In genomic region chr9:98943682-98944129, GRCh38 we compare ENCODE assay signal across 8 cellular contexts. TPM values are rescaled to one million over a fixed set of nuclear protein-coding genes. Genes with fewer than 3 reads are reported as not detected.
DNase-seq lines count a peak whose midpoint lies in the region; ATAC-seq and TF ChIP-seq lines count a peak whose summit lies in the region.

Gene COL15A1, plus strand, starts transcription at chr9:98943907. Its CDS starts 155 bp downstream, at chr9:98944062.

- no peak for DNase-seq in AG09309 (ENCODE audit: low read depth)
- DNase-seq in NCI-H146 (lab: John Stamatoyannopoulos, UW), result peak; percentile 38
- DNase-seq in endodermal cell, result peak; percentile 81
- DNase-seq in nephron progenitor cell, result peak; percentile 84
- no peak for DNase-seq in SIG-M5 (lab: John Stamatoyannopoulos, UW)
- DNase-seq in cerebellar nuclear complex (lab: John Stamatoyannopoulos, UW), result no peak
- no peak for DNase-seq in CD1c-positive myeloid dendritic cell (ENCODE audit: extremely low spot score)

- no peak for ATAC-seq in GM21576 (IDR thresholded peaks at IDR 0.05; ENCODE audit: unreplicated experiment)

- H3K9ac ChIP-seq in endodermal cell (ENCODE audit: extremely low read depth, low read length, poor library complexity, severe bottlenecking), result no peak within 1 kb of the TSS

- peaks cover 3% of the 10 kb centered on the region for H3K4me1 ChIP-seq in endodermal cell (ENCODE audit: control insufficient read depth, insufficient read depth, low read length)

- no peak within 1 kb of the TSS for H3K27ac ChIP-seq in endodermal cell (ENCODE audit: low read depth, low read length)

- no peaks in the 10 kb centered on the region for H3K36me3 ChIP-seq in endodermal cell (ENCODE audit: control insufficient read depth, insufficient read depth, low read length)

- 1% methylated on average over 20 to 65 of the region's 65 CpGs for WGBS in endodermal cell (ENCODE audit: insufficient coverage in 1 of 2, insufficient read length in 1 of 2), 2 experiments

- peaks cover 12% of the 10 kb centered on the region for H3K4me1 Mint-ChIP-seq in endodermal cell
- peaks cover 5% of the 10 kb centered on the region for H3K4me1 Mint-ChIP-seq in nephron progenitor cell

- H3K27me3 ChIP-seq in endodermal cell (ENCODE audit: control insufficient read depth, insufficient read depth, low read length, poor library complexity, severe bottlenecking), result peaks cover 79% of the 10 kb centered on the region

- H3K27ac Mint-ChIP-seq in endodermal cell (no peak within 1 kb of the TSS), nephron progenitor cell (no peak within 1 kb of the TSS)

- peak within 1 kb of the TSS; percentile 43 for H3K4me3 ChIP-seq in AG09309 (ENCODE audit: control insufficient read depth, low read depth, low read length)
- peak within 1 kb of the TSS; percentile 78 for H3K4me3 ChIP-seq in endodermal cell (ENCODE audit: low read length)

- peaks cover 95% of the 10 kb centered on the region for H3K27me3 Mint-ChIP-seq in endodermal cell (ENCODE audit: insufficient read depth)
- H3K27me3 Mint-ChIP-seq in nephron progenitor cell (ENCODE audit: low read depth, poor library complexity), result peaks cover 89% of the 10 kb centered on the region

- H3K36me3 Mint-ChIP-seq in endodermal cell (ENCODE audit: low read depth), result no peaks in the 10 kb centered on the region
- H3K36me3 Mint-ChIP-seq in nephron progenitor cell (ENCODE audit: low read depth), result no peaks in the 10 kb centered on the region

- H3K9me3 ChIP-seq in endodermal cell (ENCODE audit: control insufficient read depth, low read length), result no peaks in the 10 kb centered on the region

- no peaks in the 10 kb centered on the region for H3K9me3 Mint-ChIP-seq in endodermal cell
- H3K9me3 Mint-ChIP-seq in nephron progenitor cell, result no peaks in the 10 kb centered on the region

- H3K4me3 Mint-ChIP-seq in endodermal cell (peak within 1 kb of the TSS; percentile 62), nephron progenitor cell (peak within 1 kb of the TSS; percentile 85)

- TF ChIP-seq CTCF in AG09309 (IDR thresholded peaks at IDR 0.05; ENCODE audit: control insufficient read depth, insufficient read depth, low read depth, low read length, missing control alignments), result no peak
- TF ChIP-seq CTCF in endodermal cell (conservative IDR thresholded peaks at IDR 0.05), result peak; percentile 11
- TF ChIP-seq CTCF in nephron progenitor cell (IDR thresholded peaks at IDR 0.05), result no peak

RNA-seq across cellular contexts. Expression of gene COL15A1, which starts in this region (rescaled TPM):
- under 1 TPM in 1 of 2 donors, not detected in 1; 0.27 TPM for total RNA-seq in endodermal cell
- polyA plus RNA-seq in endodermal cell (2013, experiment 1 of 2), result 0.39 TPM
- polyA plus RNA-seq in endodermal cell (2013, experiment 2 of 2), result 0.33 TPM

Comparison
In these comparisons a context has a peak if more than half of its experiments do, and no peak if none do; other contexts are left out.
1. Peak in DNase-seq and H3K4me3 ChIP-seq in endodermal cell; RNA of the gene not detected or under 1 TPM.
2. DNase-seq: peak in NCI-H146 (single experiment) and nephron progenitor cell (single experiment); none in AG09309 (single experiment), SIG-M5 (single experiment), cerebellar nuclear complex (0 of 2) and CD1c-positive myeloid dendritic cell (single experiment).